Comparison of ENCODE assay signal across 10 cellular contexts in genomic region chr10:73648975-73649829, GRCh38. TPM values are rescaled to one million over a fixed set of nuclear protein-coding genes. Genes with fewer than 3 reads are reported as not detected.
A peak's percentile ranks its signal among the peaks of the same experiment; 100 is the strongest.
DNase-seq lines count a peak whose midpoint lies in the region; ATAC-seq, FAIRE-seq and TF ChIP-seq lines count a peak whose summit lies in the region.
"Had no signal": no experiment of that assay in that cellular context is flagged by ENCODE, and none has a peak within 500 bp of the region (broad histone marks: within the 10 kb centered on the region; RNA-seq: fewer than 3 reads in every experiment).

No MANE protein-coding gene starts in this region.

- H3K27ac ChIP-seq in RWPE1 (no peak overlapping the region), osteoblast (ENCODE audit: low read depth, low read length) (peak overlapping the region; percentile 88)

- peaks cover 35% of the 10 kb centered on the region for H3K4me1 ChIP-seq in osteoblast (ENCODE audit: insufficient read depth, low read length)

- no peaks in the 10 kb centered on the region for H3K36me3 ChIP-seq in osteoblast (ENCODE audit: insufficient read depth, low read length)

- DNase-seq in ELR (ENCODE audit: low read depth) (peak; percentile 22), RWPE1 (ENCODE audit: low spot score) (peak; percentile 65), left cardiac atrium (no peak), osteoblast (ENCODE audit: insufficient read length, low spot score, missing footprints) (peak; percentile 88), DMS114 treated with DMSO at 0.1 percent for 48 hours (lab: John Stamatoyannopoulos, UW; ENCODE audit: unreplicated experiment) (no peak), Ammon's horn (ENCODE audit: low spot score) (no peak), H54 (ENCODE audit: insufficient read length, low spot score) (no peak), NCI-H2227 treated with DMSO at 0.1 percent for 48 hours (lab: John Stamatoyannopoulos, UW) (no peak)
- DNase-seq: DMS 273 treated with DMSO at 0.1 percent for 48 hours had no signal

- POLR2A ChIA-PET in RWPE1 (lab: Yijun Ruan, JAX; ENCODE audit: low non-redundant PET), result interaction anchor here (0.6 kb wide), 1 partner anchor 21 kb away, joined by 3 read pairs; no protein-coding TSS in a partner anchor

- FAIRE-seq in H54 (lab: Jason Lieb, UNC), result no peak
- FAIRE-seq: GM18507 had no signal

- no peak overlapping the region for H2AFZ ChIP-seq in osteoblast (ENCODE audit: low read length)

- H3K4me3 ChIP-seq in osteoblast (ENCODE audit: insufficient read depth, low read length), result peak overlapping the region; percentile 81

- no peak for TF ChIP-seq POLR2A in H54 (IDR thresholded peaks at IDR 0.05; ENCODE audit: low read depth, low read length)

- peak overlapping the region; percentile 86 for H3K4me2 ChIP-seq in osteoblast (ENCODE audit: insufficient read depth, low read length)

- intact Hi-C loops in left cardiac atrium (cut with DNase I), result no loop called here

- TF ChIP-seq CTCF in RWPE1 (conservative IDR thresholded peaks at IDR 0.05; ENCODE audit: low read depth), result no peak
- no peak for TF ChIP-seq CTCF in osteoblast (IDR thresholded peaks at IDR 0.05; ENCODE audit: extremely low read depth, low read depth, low read length)

- H3K79me2 ChIP-seq in osteoblast (ENCODE audit: insufficient read depth, low read length), result no peaks in the 10 kb centered on the region

- no peaks in the 10 kb centered on the region for H4K20me1 ChIP-seq in osteoblast (ENCODE audit: insufficient read depth, low read length)

- no peaks in the 10 kb centered on the region for H3K27me3 ChIP-seq in osteoblast (ENCODE audit: insufficient read depth, low read length)

- CTCF ChIA-PET in RWPE1 (lab: Yijun Ruan, JAX), result no interaction called here

- peak; percentile 10 to 33 for ATAC-seq in left cardiac atrium

- no peaks in the 10 kb centered on the region for H3K9me3 ChIP-seq in osteoblast (ENCODE audit: low read depth, low read length)

RNA-seq across cellular contexts. Expression of gene SYNPO2L, which starts 6.6 kb away (rescaled TPM):
- 100 to 1,000 TPM; 165 to 219 TPM for total RNA-seq in left cardiac atrium
- under 0.01 TPM in 1 of 2 replicates, not detected in the other for total RNA-seq in osteoblast

RNA-seq across cellular contexts. Expression of gene MYOZ1, which starts 7.9 kb away (rescaled TPM):
- total RNA-seq in left cardiac atrium, result 10 to 100 TPM in 1 of 2 donors, 1 to 10 TPM in 1; 2.1 to 13.1 TPM
- total RNA-seq in osteoblast, result not detected in 2 replicates

RNA-seq across cellular contexts. Expression of gene AGAP5, which starts 48.7 kb away (rescaled TPM):
- 1 to 10 TPM; 4.2 to 4.4 TPM for total RNA-seq in left cardiac atrium
- 3.5 and 4.0 TPM in 2 replicates for total RNA-seq in osteoblast

RNA-seq across cellular contexts. Expression of gene USP54, which starts 58.1 kb away (rescaled TPM):
- total RNA-seq in left cardiac atrium, result 10 to 100 TPM; 30.5 to 47.8 TPM
- 23.0 and 25.0 TPM in 2 replicates for total RNA-seq in osteoblast

Comparison
In these comparisons a context has a peak if more than half of its experiments do, and no peak if none do; other contexts are left out.
1. DNase-seq: peak in ELR (single experiment), RWPE1 (single experiment) and osteoblast (single experiment); none in left cardiac atrium (single experiment), DMS114 treated with DMSO at 0.1 percent for 48 hours (single experiment), Ammon's horn (single experiment), H54 (single experiment) and NCI-H2227 treated with DMSO at 0.1 percent for 48 hours (single experiment).
2. RNA of gene SYNPO2L, which starts 6.6 kb away (total RNA-seq): 165 to 219 TPM in left cardiac atrium; under 0.01 TPM in osteoblast; every median in the first group is over 100 times any median in the second.